ENCODE assay signal across 16 cellular contexts in the genomic region with DNA sequence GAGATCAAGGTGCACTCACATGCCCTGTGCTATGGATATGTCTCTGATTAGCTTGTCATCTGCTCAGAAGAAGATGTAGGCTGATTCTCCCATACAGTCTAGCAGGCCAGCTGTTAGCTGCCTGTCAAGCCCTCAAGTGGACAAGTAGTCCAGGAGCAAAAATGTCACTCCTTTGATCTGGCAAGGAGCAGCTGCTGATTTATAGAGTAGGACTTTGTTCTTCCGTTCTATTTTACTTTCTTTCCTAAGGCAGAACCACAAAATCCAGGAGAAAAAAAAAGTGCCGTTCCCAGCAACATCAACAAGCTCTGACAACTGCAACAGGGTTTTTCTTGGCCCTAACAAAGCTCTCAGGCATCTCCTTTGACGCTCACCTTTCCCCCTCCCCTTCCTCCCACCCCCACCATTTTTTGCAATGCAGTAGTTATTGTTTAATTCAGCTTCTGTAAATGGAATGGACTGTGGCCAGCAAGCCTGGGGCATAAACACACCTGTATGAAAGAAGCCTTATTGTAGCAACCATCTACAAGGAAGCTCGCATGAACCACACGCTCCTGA.
DNase-seq lines count a peak whose midpoint lies in the region; ATAC-seq and TF ChIP-seq lines count a peak whose summit lies in the region.
"Had no signal": no experiment of that assay in that cellular context is flagged by ENCODE, and none has a peak within 500 bp of the region (broad histone marks: within the 10 kb centered on the region; RNA-seq: fewer than 3 reads in every experiment).

No MANE protein-coding gene starts in this region.

- H3K27ac ChIP-seq in GM23338 (ENCODE audit: low read depth) (no peak overlapping the region), breast epithelium (peak overlapping the region; percentile 71 to 79)
- H3K27ac ChIP-seq: BLaER1, VCaP had no signal

- H3K4me1 Mint-ChIP-seq in GM23338 (peaks cover 20% of the 10 kb centered on the region), nephron (peaks cover 11% of the 10 kb centered on the region)
- H3K4me1 Mint-ChIP-seq: central memory CD8-positive, alpha-beta T cell; naive thymus-derived CD8-positive, alpha-beta T cell had no signal

- intact Hi-C loops in breast epithelium (cut with DNase I; ENCODE audit: low total_unique reads) = no loop called here

- H3K4me3 Mint-ChIP-seq in GM23338 = no peak overlapping the region
- peak overlapping the region in 2 of 3 experiments; percentile 1 to 53 for H3K4me3 Mint-ChIP-seq in nephron
- H3K4me3 Mint-ChIP-seq: activated naive CD4-positive, alpha-beta T cell treated with anti-CD3 and anti-CD28 coated beads for 36 hours; central memory CD8-positive, alpha-beta T cell; naive thymus-derived CD8-positive, alpha-beta T cell; stimulated activated naive CD8-positive, alpha-beta T cell treated with anti-CD3 and anti-CD28 coated beads, Interleukin-15, Interleukin-2, amounts not matched to agents 100 ng/mL and 50 ng/mL, for 24 hours had no signal

- peaks cover 3% of the 10 kb centered on the region for H3K27me3 Mint-ChIP-seq in GM23338 (ENCODE audit: insufficient read depth, low read depth, poor library complexity)
- H3K27me3 Mint-ChIP-seq in nephron (ENCODE audit: low read depth) = no peaks in the 10 kb centered on the region
- H3K27me3 Mint-ChIP-seq: central memory CD8-positive, alpha-beta T cell had no signal

- H3K9me2 ChIP-seq in GM23338 (ENCODE audit: insufficient read depth) = no peaks in the 10 kb centered on the region

- H2AFZ ChIP-seq in GM23338 = no peak overlapping the region

- H3K79me2 ChIP-seq in GM23338 (replicated peaks; ENCODE audit: insufficient read depth) = no peaks in the 10 kb centered on the region

- H3K4me1 ChIP-seq in GM23338 (ENCODE audit: insufficient read depth) (peaks cover 51% of the 10 kb centered on the region), breast epithelium (no peaks in the 10 kb centered on the region)
- H3K4me1 ChIP-seq: BLaER1 had no signal

- no peaks in the 10 kb centered on the region for H3K9me3 Mint-ChIP-seq in GM23338
- no peaks in the 10 kb centered on the region for H3K9me3 Mint-ChIP-seq in nephron
- H3K9me3 Mint-ChIP-seq: activated naive CD4-positive, alpha-beta T cell treated with anti-CD3 and anti-CD28 coated beads for 36 hours; central memory CD8-positive, alpha-beta T cell; naive thymus-derived CD8-positive, alpha-beta T cell; stimulated activated naive CD8-positive, alpha-beta T cell treated with anti-CD3 and anti-CD28 coated beads, Interleukin-15, Interleukin-2, amounts not matched to agents 100 ng/mL and 50 ng/mL, for 24 hours had no signal

- peak overlapping the region; percentile 13; the same call in 1 of the 2 replicates for H3K4me2 ChIP-seq in GM23338
- H3K4me2 ChIP-seq: BLaER1 had no signal

- no peak for DNase-seq in GM23338 (ENCODE audit: low spot score)
- peak; percentile 10 for DNase-seq in NCI-H1048 (lab: John Stamatoyannopoulos, UW)
- peak; percentile 73 to 96 for DNase-seq in breast epithelium (ENCODE audit: low spot score in 2 of 2)
- DNase-seq in NCI-H2171 (lab: John Stamatoyannopoulos, UW) = no peak
- DNase-seq in activated gamma-delta T cell treated with Interleukin-2 at 50 U/mL for 16 hours = no peak
- DNase-seq: activated naive CD4-positive, alpha-beta T cell treated with anti-CD3 and anti-CD28 coated beads for 36 hours; islet precursor cell; KG1; naive thymus-derived CD8-positive, alpha-beta T cell had no signal

- no peaks in the 10 kb centered on the region for H3F3A ChIP-seq in GM23338 (replicated peaks; ENCODE audit: low read depth)

- no peak for TF ChIP-seq POLR2A in breast epithelium (IDR thresholded peaks at IDR 0.05)

- H3K27ac Mint-ChIP-seq in GM23338 = no peak overlapping the region
- H3K27ac Mint-ChIP-seq in nephron = no peak overlapping the region
- H3K27ac Mint-ChIP-seq: activated naive CD4-positive, alpha-beta T cell treated with anti-CD3 and anti-CD28 coated beads for 36 hours; naive thymus-derived CD8-positive, alpha-beta T cell; stimulated activated naive CD8-positive, alpha-beta T cell treated with anti-CD3 and anti-CD28 coated beads, Interleukin-15, Interleukin-2, amounts not matched to agents 100 ng/mL and 50 ng/mL, for 24 hours had no signal

- no peak for ATAC-seq in GM23338
- no peak for ATAC-seq in GM21390 (IDR thresholded peaks at IDR 0.05; ENCODE audit: unreplicated experiment)
- ATAC-seq in GM21367 (IDR thresholded peaks at IDR 0.05; ENCODE audit: unreplicated experiment) = no peak
- ATAC-seq: naive thymus-derived CD8-positive, alpha-beta T cell had no signal

- TF ChIP-seq CTCF in GM23338 (conservative IDR thresholded peaks at IDR 0.05; ENCODE audit: low read depth in 2 of 2) = no peak
- TF ChIP-seq CTCF in breast epithelium (IDR thresholded peaks at IDR 0.05) = no peak
- no peak for TF ChIP-seq CTCF in nephron (IDR thresholded peaks at IDR 0.05; ENCODE audit: unreplicated experiment in 3 of 3)

- H3K36me3 Mint-ChIP-seq in GM23338 (ENCODE audit: low read depth) (no peaks in the 10 kb centered on the region), nephron (ENCODE audit: low read depth) (peaks cover under 1% of the 10 kb centered on the region)
- H3K36me3 Mint-ChIP-seq: naive thymus-derived CD8-positive, alpha-beta T cell had no signal

- H3K27me3 ChIP-seq in GM23338 (ENCODE audit: insufficient read depth) (peaks cover 11% of the 10 kb centered on the region; the same call in 1 of the 2 replicates), breast epithelium (no peaks in the 10 kb centered on the region)
- H3K27me3 ChIP-seq: BLaER1 had no signal

- H3K36me3 ChIP-seq in GM23338 (ENCODE audit: insufficient read depth) (no peaks in the 10 kb centered on the region), breast epithelium (no peaks in the 10 kb centered on the region)
- H3K36me3 ChIP-seq: BLaER1 had no signal

- no peaks in the 10 kb centered on the region for H4K20me1 ChIP-seq in GM23338 (replicated peaks; ENCODE audit: insufficient read depth)
- H4K20me1 ChIP-seq: BLaER1 had no signal

- H3K4me3 ChIP-seq in GM23338 (no peak overlapping the region), breast epithelium (peak overlapping the region in 1 of 3 donors; percentile 15)
- H3K4me3 ChIP-seq: BLaER1 had no signal

- no peaks in the 10 kb centered on the region for H3K9me3 ChIP-seq in breast epithelium
- H3K9me3 ChIP-seq: BLaER1 had no signal

TF ChIP-seq in GM23338, 12 proteins besides CTCF, POLR2A, EP300 and RAD21:
- TF ChIP-seq, protein P1, sequence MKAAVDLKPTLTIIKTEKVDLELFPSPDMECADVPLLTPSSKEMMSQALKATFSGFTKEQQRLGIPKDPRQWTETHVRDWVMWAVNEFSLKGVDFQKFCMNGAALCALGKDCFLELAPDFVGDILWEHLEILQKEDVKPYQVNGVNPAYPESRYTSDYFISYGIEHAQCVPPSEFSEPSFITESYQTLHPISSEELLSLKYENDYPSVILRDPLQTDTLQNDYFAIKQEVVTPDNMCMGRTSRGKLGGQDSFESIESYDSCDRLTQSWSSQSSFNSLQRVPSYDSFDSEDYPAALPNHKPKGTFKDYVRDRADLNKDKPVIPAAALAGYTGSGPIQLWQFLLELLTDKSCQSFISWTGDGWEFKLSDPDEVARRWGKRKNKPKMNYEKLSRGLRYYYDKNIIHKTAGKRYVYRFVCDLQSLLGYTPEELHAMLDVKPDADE (IDR thresholded peaks at IDR 0.05) = no peak
- TF ChIP-seq NANOG (IDR thresholded peaks at IDR 0.05; ENCODE audit: borderline replicate concordance) (no peak), POLR2AphosphoS5 (IDR thresholded peaks at IDR 0.05; ENCODE audit: low read depth) (no peak)
TF ChIP-seq in GM23338: peak in this region for 0.

Comparison
In these comparisons a context has a peak if more than half of its experiments do, and no peak if none do; other contexts are left out.
1. DNase-seq: peak in NCI-H1048 (single experiment) and breast epithelium (2 of 2); none in GM23338 (single experiment), NCI-H2171 (single experiment) and activated gamma-delta T cell treated with Interleukin-2 at 50 U/mL for 16 hours (single experiment).